In the genomic region with DNA sequence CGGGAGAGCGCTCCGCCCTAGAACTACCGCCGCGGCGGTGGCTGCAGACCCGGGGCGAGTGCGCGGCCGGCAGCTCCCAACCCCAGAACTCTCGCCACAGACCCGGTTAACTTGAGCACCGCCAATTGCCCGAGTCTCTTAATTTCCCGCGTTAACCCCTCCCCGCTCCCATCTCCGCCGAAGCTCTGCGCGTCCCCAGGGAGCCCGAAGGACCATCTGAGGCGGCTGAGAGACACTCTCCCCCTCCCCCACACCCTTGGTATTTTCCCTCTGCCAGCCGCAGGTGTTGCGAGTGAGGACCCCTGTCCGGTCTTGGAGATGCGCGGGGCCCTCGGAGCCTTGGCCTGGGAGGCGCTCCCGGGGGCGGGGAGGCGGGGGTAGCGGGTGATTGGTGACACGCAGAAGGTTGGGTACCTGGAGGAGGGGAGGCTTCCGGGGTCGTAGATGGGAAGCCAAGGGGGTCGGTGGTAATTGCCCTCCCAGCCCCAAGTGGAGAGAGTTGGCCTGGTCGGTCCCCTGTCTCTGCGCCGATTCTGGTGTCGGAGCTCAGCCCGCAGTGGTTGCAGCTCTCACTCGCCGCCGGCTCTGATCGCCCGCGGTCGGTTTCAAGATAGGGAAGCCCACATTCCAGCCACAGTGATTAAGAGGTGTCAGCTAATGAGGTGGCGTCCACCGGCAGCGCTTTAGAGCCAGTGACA, we compare ENCODE assay signal across 8 cellular contexts. TPM values are rescaled to one million over a fixed set of nuclear protein-coding genes. Genes with fewer than 3 reads are reported as not detected.
A peak's percentile ranks its signal among the peaks of the same experiment; 100 is the strongest.
DNase-seq lines count a peak whose midpoint lies in the region; ATAC-seq, FAIRE-seq and TF ChIP-seq lines count a peak whose summit lies in the region.

No MANE protein-coding gene starts in this region.

- TF ChIP-seq EP300 in A549 (IDR thresholded peaks at IDR 0.05) (no peak), esophagus muscularis mucosa (IDR thresholded peaks at IDR 0.05) (no peak)

- H3K4me1 ChIP-seq in A549 (peaks cover 3% of the 10 kb centered on the region; the same call in 1 of the 3 replicates), esophagus muscularis mucosa (peaks cover 13 to 30% (median 23%) of the 10 kb centered on the region in 4 donors), uterus (peaks cover 0 to 15% of the 10 kb centered on the region in 2 donors)

- 27% methylated on average over 37 of the region's 55 CpGs for WGBS in A549 (ENCODE audit: missing lambda C conversion rate)
- WGBS in esophagus muscularis mucosa: 3% methylated on average over 15 of the region's 55 CpGs

- H3K27me3 ChIP-seq in esophagus muscularis mucosa (peaks cover 0 to 33% (median 0%) of the 10 kb centered on the region in 4 donors), uterus (no peaks in the 10 kb centered on the region)

- ATAC-seq in A549: peak; percentile 33 to 47; a peak in 4 of 6 replicates
- ATAC-seq in HG02759 (IDR thresholded peaks at IDR 0.05; ENCODE audit: unreplicated experiment): peak; percentile 5

- H3K36me3 Mint-ChIP-seq in activated CD4-positive, alpha-beta T cell treated with anti-CD3 and anti-CD28 coated beads, Interleukin-2, amount 10 ng/mL, durations not matched to agents 24 days and 14 days (ENCODE audit: low read depth): no peaks in the 10 kb centered on the region
- no peaks in the 10 kb centered on the region for H3K36me3 Mint-ChIP-seq in neural crest cell (ENCODE audit: low read depth)

- H3K4me1 Mint-ChIP-seq in activated CD4-positive, alpha-beta T cell treated with anti-CD3 and anti-CD28 coated beads, Interleukin-2, amount 10 ng/mL, durations not matched to agents 24 days and 14 days: peaks cover 4% of the 10 kb centered on the region
- peaks cover 12% of the 10 kb centered on the region for H3K4me1 Mint-ChIP-seq in neural crest cell

- FAIRE-seq in A549 (lab: Jason Lieb, UNC): no peak

- intact Hi-C loops in activated CD4-positive, alpha-beta T cell treated with anti-CD3 and anti-CD28 coated beads, Interleukin-2, amount 10 ng/mL, durations not matched to agents 24 days and 14 days (cut with micrococcal nuclease): loop anchor here (10.0 kb wide), 1 partner anchor 550 kb away; the partner anchor contains the start of gene DISP1
- intact Hi-C loops in esophagus muscularis mucosa (cut with DNase I): loop anchor here (10.0 kb wide), 1 partner anchor 230 kb away; no protein-coding TSS in a partner anchor
- intact Hi-C loops in uterus (cut with DNase I; ENCODE audit: low total_unique reads): no loop called here

- no peak for TF ChIP-seq RAD21 in A549 (conservative IDR thresholded peaks at IDR 0.05 in 1 of 2, IDR thresholded peaks at IDR 0.05 in 1 of 2)

- H3K27ac ChIP-seq in A549 (peak overlapping the region in 1 of 2 experiments; percentile 72; a peak in 3 of 6 replicates), esophagus muscularis mucosa (replicated peaks in 1 of 4) (peak overlapping the region in 1 of 4 donors; percentile 61), uterus (no peak overlapping the region)

- no peak overlapping the region for H3K27ac Mint-ChIP-seq in activated CD4-positive, alpha-beta T cell treated with anti-CD3 and anti-CD28 coated beads, Interleukin-2, amount 10 ng/mL, durations not matched to agents 24 days and 14 days
- H3K27ac Mint-ChIP-seq in neural crest cell (ENCODE audit: unreplicated experiment): no peak overlapping the region

- TF ChIP-seq POLR2A in A549 (IDR thresholded peaks at IDR 0.05; ENCODE audit: low read length) (no peak), esophagus muscularis mucosa (IDR thresholded peaks at IDR 0.05; ENCODE audit: low read depth) (no peak), uterus (IDR thresholded peaks at IDR 0.05) (no peak)

- peak overlapping the region; percentile 99 for H3K4me2 ChIP-seq in A549

- no peaks in the 10 kb centered on the region for H3K9me3 Mint-ChIP-seq in activated CD4-positive, alpha-beta T cell treated with anti-CD3 and anti-CD28 coated beads, Interleukin-2, amount 10 ng/mL, durations not matched to agents 24 days and 14 days
- H3K9me3 Mint-ChIP-seq in neural crest cell: no peaks in the 10 kb centered on the region

- peak overlapping the region; percentile 75 for H3K4me3 Mint-ChIP-seq in activated CD4-positive, alpha-beta T cell treated with anti-CD3 and anti-CD28 coated beads, Interleukin-2, amount 10 ng/mL, durations not matched to agents 24 days and 14 days
- peak overlapping the region; percentile 75 for H3K4me3 Mint-ChIP-seq in neural crest cell

- H3K27me3 Mint-ChIP-seq in activated CD4-positive, alpha-beta T cell treated with anti-CD3 and anti-CD28 coated beads, Interleukin-2, amount 10 ng/mL, durations not matched to agents 24 days and 14 days: peaks cover 49% of the 10 kb centered on the region
- H3K27me3 Mint-ChIP-seq in neural crest cell (ENCODE audit: low read depth): peaks cover 77% of the 10 kb centered on the region

- POLR2A ChIA-PET in A549 (lab: Yijun Ruan, JAX): interaction anchor here (0.6 kb wide), 1 partner anchor 9 kb away, joined by 3 read pairs; no protein-coding TSS in a partner anchor

- no peak for TF ChIP-seq CTCF in A549 (IDR thresholded peaks at IDR 0.05)
- no peak for TF ChIP-seq CTCF in esophagus muscularis mucosa (IDR thresholded peaks at IDR 0.05)
- no peak for TF ChIP-seq CTCF in neural crest cell (conservative IDR thresholded peaks at IDR 0.05)
- no peak for TF ChIP-seq CTCF in uterus (IDR thresholded peaks at IDR 0.05)

- no peaks in the 10 kb centered on the region for H3K36me3 ChIP-seq in esophagus muscularis mucosa
- no peaks in the 10 kb centered on the region for H3K36me3 ChIP-seq in uterus

- DNase-seq in A549 (ENCODE audit: low read depth in 1 of 2, low spot score in 1 of 2) (no peak), esophagus muscularis mucosa (ENCODE audit: extremely low spot score) (no peak), neural crest cell (ENCODE audit: low read depth, low spot score) (no peak), uterus (no peak), middle frontal gyrus (ENCODE audit: extremely low spot score, low spot score) (no peak), globus pallidus (ENCODE audit: low spot score) (no peak)
- DNase-seq in activated CD4-positive, alpha-beta T cell treated with anti-CD3 and anti-CD28 coated beads, Interleukin-2, amount 10 ng/mL, durations not matched to agents 24 days and 14 days: no peak

- H3K4me3 ChIP-seq in A549 (peak overlapping the region; percentile 79), esophagus muscularis mucosa (peak overlapping the region; percentile 56 to 71 (median 61)), uterus (peak overlapping the region in 1 of 2 donors; percentile 49)

- H3K9me3 ChIP-seq in A549 (no peaks in the 10 kb centered on the region), esophagus muscularis mucosa (no peaks in the 10 kb centered on the region), uterus (no peaks in the 10 kb centered on the region)

- CTCF ChIA-PET in A549 (lab: Yijun Ruan, JAX): interaction anchor here (0.8 to 1.6 kb wide), 8 partner anchors 9 to 235 kb away, joined by 3 to 7 read pairs (median 3); partner anchors contain the start of gene CCDC185

TF ChIP-seq in A549, 52 proteins besides CTCF, POLR2A, EP300 and RAD21:
- TF ChIP-seq RNF2 (IDR thresholded peaks at IDR 0.05; ENCODE audit: borderline replicate concordance, low read depth): 0 out of 2 replicates have a peak, but pooled peaks have one; percentile 19
- no peak for TF ChIP-seq CBX2 (IDR thresholded peaks at IDR 0.05; ENCODE audit: borderline replicate concordance, low read depth)

RNA-seq across cellular contexts. Expression of gene SUSD4, which starts 0.9 kb away (rescaled TPM):
- polyA plus RNA-seq in A549 (2011; rRNA removed) (0.85 and 1.6 TPM in 2 replicates), A549 (2017; fragmentation: RNase III; extraction: RNeasy Plus Mini Kit Qiagen cat#74134 plus additional on column Dnase treatment) (0.61 to 0.67 TPM (median 0.64 TPM) in 3 replicates)
- polyA plus RNA-seq in A549 (2012; cell fraction: cytosol; rRNA removed): 0.20 and 0.34 TPM in 2 replicates
- 0.83 and 1.7 TPM in 2 replicates for polyA plus RNA-seq in A549 (2012; cell fraction: nucleus; rRNA removed)
- 0.97 and 1.1 TPM in 2 replicates for polyA minus RNA-seq in A549 (2011; rRNA and poly(A)+ RNA removed)
- not detected in 2 replicates for total RNA-seq in activated CD4-positive, alpha-beta T cell treated with anti-CD3 and anti-CD28 coated beads, Interleukin-2, amount 10 ng/mL, durations not matched to agents 24 days and 14 days
- total RNA-seq in esophagus muscularis mucosa (1 to 10 TPM; 1.1 to 3.3 (median 1.8) TPM), neural crest cell (0.20 and 0.56 TPM in 2 replicates), uterus (1 to 10 TPM in 1 of 4 donors, under 1 TPM in 1, not detected in 2; 0.73 to 8.4 TPM)

RNA-seq across cellular contexts. Expression of gene CCDC185, which starts 28.4 kb away (rescaled TPM):
- polyA plus RNA-seq in A549 (2011; rRNA removed) (not detected in 2 replicates), A549 (2017; fragmentation: RNase III; extraction: RNeasy Plus Mini Kit Qiagen cat#74134 plus additional on column Dnase treatment) (0.04 TPM in 1 of 3 replicates, not detected in the others)
- polyA plus RNA-seq in A549 (2012; cell fraction: cytosol; rRNA removed): 0.01 and 0.03 TPM in 2 replicates
- not detected in 2 replicates for polyA plus RNA-seq in A549 (2012; cell fraction: nucleus; rRNA removed)
- polyA minus RNA-seq in A549 (2011; rRNA and poly(A)+ RNA removed): not detected in 2 replicates
- not detected in 2 replicates for total RNA-seq in activated CD4-positive, alpha-beta T cell treated with anti-CD3 and anti-CD28 coated beads, Interleukin-2, amount 10 ng/mL, durations not matched to agents 24 days and 14 days
- total RNA-seq in esophagus muscularis mucosa (not detected), neural crest cell (not detected in 2 replicates), uterus (not detected)
